In the genomic region with DNA sequence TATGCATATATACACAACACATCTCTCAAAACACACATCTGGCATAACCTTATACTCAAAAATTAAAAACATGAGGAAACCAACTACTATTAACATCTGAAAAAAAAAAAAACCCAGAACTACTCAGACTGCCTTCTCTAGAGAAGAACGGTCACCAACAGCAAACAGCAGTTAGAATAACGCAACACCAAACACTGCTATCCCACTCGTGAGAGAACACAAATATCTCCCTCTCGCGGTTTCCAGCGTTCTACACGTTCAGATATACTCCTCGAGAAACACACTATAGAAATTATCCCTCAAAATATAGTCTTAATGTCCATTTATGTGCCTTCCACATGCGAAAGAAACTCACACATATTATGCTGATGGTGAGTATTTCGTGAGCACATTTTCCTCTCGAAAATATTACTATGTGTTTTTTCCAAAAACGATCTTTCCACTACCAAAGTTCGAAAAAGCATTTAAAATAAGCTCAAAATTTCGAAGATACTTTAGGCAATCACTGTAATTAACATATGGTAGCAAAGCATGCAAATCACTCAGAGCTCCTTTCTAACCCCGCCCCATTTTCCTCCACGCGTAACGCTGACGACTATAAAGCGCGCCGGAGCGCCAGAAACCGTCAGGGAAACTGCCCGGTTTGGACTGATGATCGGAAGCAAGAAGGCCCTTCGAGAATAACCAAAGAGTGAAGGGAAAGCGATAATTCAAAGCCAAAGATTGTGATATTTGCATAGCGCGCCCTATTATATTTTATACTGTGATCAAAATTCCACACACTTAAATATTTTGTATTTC, we compare ENCODE assay signal across 1 cellular context.
TF ChIP-seq lines count a peak whose summit lies in the region.

No MANE protein-coding gene starts in this region.

TF ChIP-seq in IMR-90, 13 proteins besides CTCF, POLR2A, EP300 and RAD21:
- TF ChIP-seq NFE2L2 (IDR thresholded peaks at IDR 0.05; ENCODE audit: low read depth, low read length) (peak; percentile 53; the same call in 1 of the 2 replicates), CEBPB (IDR thresholded peaks at IDR 0.05; ENCODE audit: low read depth, low read length) (peak; percentile 75), CHD1 (IDR thresholded peaks at IDR 0.05; ENCODE audit: low read depth, low read length) (no peak), MXI1 (IDR thresholded peaks at IDR 0.05; ENCODE audit: borderline replicate concordance, low read depth, low read length) (no peak), RCOR1 (IDR thresholded peaks at IDR 0.05; ENCODE audit: insufficient replicate concordance, low read length) (no peak), RFX5 (IDR thresholded peaks at IDR 0.05; ENCODE audit: low read depth, low read length) (no peak), SMC3 (IDR thresholded peaks at IDR 0.05; ENCODE audit: low read depth, low read length) (0 out of 2 replicates have a peak, but pooled peaks have one; percentile 11), BHLHE40 (IDR thresholded peaks at IDR 0.05; ENCODE audit: low read depth, low read length) (peak; percentile 86), FOS (IDR thresholded peaks at IDR 0.05; ENCODE audit: low read depth, low read length) (peak; percentile 40; the same call in 1 of the 2 replicates), MAZ (IDR thresholded peaks at IDR 0.05; ENCODE audit: borderline replicate concordance, low read depth, low read length) (peak; percentile 62), MAFK (IDR thresholded peaks at IDR 0.05; ENCODE audit: low read depth, low read length) (peak; percentile 85)
- TF ChIP-seq, protein P1, sequence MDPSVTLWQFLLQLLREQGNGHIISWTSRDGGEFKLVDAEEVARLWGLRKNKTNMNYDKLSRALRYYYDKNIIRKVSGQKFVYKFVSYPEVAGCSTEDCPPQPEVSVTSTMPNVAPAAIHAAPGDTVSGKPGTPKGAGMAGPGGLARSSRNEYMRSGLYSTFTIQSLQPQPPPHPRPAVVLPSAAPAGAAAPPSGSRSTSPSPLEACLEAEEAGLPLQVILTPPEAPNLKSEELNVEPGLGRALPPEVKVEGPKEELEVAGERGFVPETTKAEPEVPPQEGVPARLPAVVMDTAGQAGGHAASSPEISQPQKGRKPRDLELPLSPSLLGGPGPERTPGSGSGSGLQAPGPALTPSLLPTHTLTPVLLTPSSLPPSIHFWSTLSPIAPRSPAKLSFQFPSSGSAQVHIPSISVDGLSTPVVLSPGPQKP (IDR thresholded peaks at IDR 0.05; ENCODE audit: borderline replicate concordance, low read depth, low read length) = no peak
- TF ChIP-seq, protein P2, sequence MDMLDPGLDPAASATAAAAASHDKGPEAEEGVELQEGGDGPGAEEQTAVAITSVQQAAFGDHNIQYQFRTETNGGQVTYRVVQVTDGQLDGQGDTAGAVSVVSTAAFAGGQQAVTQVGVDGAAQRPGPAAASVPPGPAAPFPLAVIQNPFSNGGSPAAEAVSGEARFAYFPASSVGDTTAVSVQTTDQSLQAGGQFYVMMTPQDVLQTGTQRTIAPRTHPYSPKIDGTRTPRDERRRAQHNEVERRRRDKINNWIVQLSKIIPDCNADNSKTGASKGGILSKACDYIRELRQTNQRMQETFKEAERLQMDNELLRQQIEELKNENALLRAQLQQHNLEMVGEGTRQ (IDR thresholded peaks at IDR 0.05; ENCODE audit: low read depth, low read length) = no peak; the same call in 1 of the 2 replicates
TF ChIP-seq in IMR-90: peak in this region for 7.
